In genomic region chr10:115903845-115904244, GRCh38 we compare ENCODE assay signal across 27 cellular contexts.
"Had no signal": no experiment of that assay in that cellular context is flagged by ENCODE, and none has a peak within 500 bp of the region (broad histone marks: within the 10 kb centered on the region; RNA-seq: fewer than 3 reads in every experiment).

No MANE protein-coding gene starts in this region.

- ATAC-seq: activated CD4-positive, alpha-beta T cell treated with anti-CD3 and anti-CD28 coated beads for 36 hours; activated CD8-positive, alpha-beta T cell treated with anti-CD3 and anti-CD28 coated beads, Interleukin-2, amount 10 ng/mL, durations not matched to agents 7 days and 5 days; activated naive CD4-positive, alpha-beta T cell treated with anti-CD3 and anti-CD28 coated beads, Interleukin-2, amount 50 U/mL, for 72 hours; body of pancreas; Panc1; Right ventricle myocardium inferior; T-cell had no signal

- H3K36me3 Mint-ChIP-seq: activated naive CD4-positive, alpha-beta T cell treated with anti-CD3 and anti-CD28 coated beads, Interleukin-2, amount 50 U/mL, for 72 hours; T-cell had no signal

- H3K9me3 ChIP-seq: ascending aorta, body of pancreas had no signal

- H3K27me3 Mint-ChIP-seq: activated CD4-positive, alpha-beta T cell treated with anti-CD3 and anti-CD28 coated beads for 36 hours; activated naive CD8-positive, alpha-beta T cell treated with anti-CD3 and anti-CD28 coated beads, Interleukin-2, amount 50 U/mL, for 24 hours; activated T-cell treated with anti-CD3 and anti-CD28 coated beads, Interleukin-2, amount 50 U/mL, for 24 hours had no signal

- H3K4me3 Mint-ChIP-seq: activated CD4-positive, alpha-beta T cell treated with anti-CD3 and anti-CD28 coated beads for 36 hours; activated CD8-positive, alpha-beta T cell treated with anti-CD3 and anti-CD28 coated beads, Interleukin-2, amount 10 ng/mL, durations not matched to agents 7 days and 5 days; activated naive CD8-positive, alpha-beta T cell treated with anti-CD3 and anti-CD28 coated beads, Interleukin-2, amount 50 U/mL, for 24 hours; activated T-cell treated with anti-CD3 and anti-CD28 coated beads, Interleukin-2, amount 50 U/mL, for 24 hours; activated T-helper 1 cell treated with anti-CD3 and anti-CD28 coated beads, Interleukin-12 subunit alpha, Interleukin-12 subunit beta, Interleukin-2, Interleukin-4 antibody, amounts not matched to agents 30 ng/mL and 10 ng/mL and 1 ng/mL, durations not matched to agents 14 hours and 24 hours and 36 hours; T-cell had no signal

- H3K27ac Mint-ChIP-seq: activated CD4-positive, alpha-beta T cell treated with anti-CD3 and anti-CD28 coated beads for 36 hours; activated CD8-positive, alpha-beta T cell treated with anti-CD3 and anti-CD28 coated beads, Interleukin-2, amount 10 ng/mL, durations not matched to agents 7 days and 5 days; activated naive CD4-positive, alpha-beta T cell treated with anti-CD3 and anti-CD28 coated beads, Interleukin-2, amount 50 U/mL, for 72 hours; activated naive CD8-positive, alpha-beta T cell treated with anti-CD3 and anti-CD28 coated beads, Interleukin-2, amount 50 U/mL, for 24 hours; activated T-cell treated with anti-CD3 and anti-CD28 coated beads, Interleukin-2, amount 50 U/mL, for 24 hours; activated T-helper 1 cell treated with anti-CD3 and anti-CD28 coated beads, Interleukin-12 subunit alpha, Interleukin-12 subunit beta, Interleukin-2, Interleukin-4 antibody, amounts not matched to agents 30 ng/mL and 10 ng/mL and 1 ng/mL, durations not matched to agents 14 hours and 24 hours and 36 hours; T-cell had no signal

- H3K4me1 Mint-ChIP-seq: activated CD4-positive, alpha-beta T cell treated with anti-CD3 and anti-CD28 coated beads for 36 hours; activated naive CD8-positive, alpha-beta T cell treated with anti-CD3 and anti-CD28 coated beads, Interleukin-2, amount 50 U/mL, for 24 hours; T-cell had no signal

- H3K4me3 ChIP-seq: ascending aorta, body of pancreas, SK-N-MC had no signal

- DNase-seq: activated CD4-positive, alpha-beta T cell treated with anti-CD3 and anti-CD28 coated beads for 36 hours; activated CD8-positive, alpha-beta T cell treated with anti-CD3 and anti-CD28 coated beads, Interleukin-2, amount 10 ng/mL, durations not matched to agents 7 days and 5 days; activated effector memory CD4-positive, alpha-beta T cell treated with Interleukin-2 at 50 U/mL for 16 hours; activated naive CD4-positive, alpha-beta T cell; activated naive CD8-positive, alpha-beta T cell treated with anti-CD3 and anti-CD28 coated beads, Interleukin-2, amount 50 U/mL, for 24 hours; activated T-cell treated with anti-CD3 and anti-CD28 coated beads, Interleukin-2, amount 50 U/mL, for 24 hours; amniotic stem cell; body of pancreas; KG1; NCI-H1092; NCI-H1417; NCI-H1930; NCI-H2171; NCI-H2227 treated with DMSO at 0.1 percent for 48 hours; NCI-H446 treated with DMSO at 0.1 percent for 48 hours; NCI-H524 treated with DMSO at 0.1 percent for 48 hours; NCI-H748 treated with DMSO at 0.1 percent for 48 hours; OCI-M1; RPMI8226; T-cell had no signal

- H3K27me3 ChIP-seq: ascending aorta, body of pancreas had no signal

- H3K27ac ChIP-seq: ascending aorta, body of pancreas, SK-N-MC, VCaP had no signal

- H3K9me3 Mint-ChIP-seq: activated naive CD4-positive, alpha-beta T cell treated with anti-CD3 and anti-CD28 coated beads, Interleukin-2, amount 50 U/mL, for 72 hours; activated naive CD8-positive, alpha-beta T cell treated with anti-CD3 and anti-CD28 coated beads, Interleukin-2, amount 50 U/mL, for 24 hours; activated T-cell treated with anti-CD3 and anti-CD28 coated beads, Interleukin-2, amount 50 U/mL, for 24 hours; activated T-helper 1 cell treated with anti-CD3 and anti-CD28 coated beads, Interleukin-12 subunit alpha, Interleukin-12 subunit beta, Interleukin-2, Interleukin-4 antibody, amounts not matched to agents 30 ng/mL and 10 ng/mL and 1 ng/mL, durations not matched to agents 14 hours and 24 hours and 36 hours had no signal

- H3K36me3 ChIP-seq: ascending aorta had no signal

- H3K4me1 ChIP-seq: ascending aorta, body of pancreas had no signal
